ENCODE assay signal across 25 cellular contexts in genomic region chr3:32835943-32836342, GRCh38. TPM values are rescaled to one million over a fixed set of nuclear protein-coding genes. Genes with fewer than 3 reads are reported as not detected.
"Had no signal": no experiment of that assay in that cellular context is flagged by ENCODE, and none has a peak within 500 bp of the region (broad histone marks: within the 10 kb centered on the region; RNA-seq: fewer than 3 reads in every experiment).

No MANE protein-coding gene starts in this region.

- H3K27me3 ChIP-seq: right atrium auricular region, upper lobe of left lung had no signal

- H3K36me3 ChIP-seq: left ventricle myocardium inferior, right atrium auricular region, suprapubic skin, upper lobe of left lung had no signal

- H3K4me1 ChIP-seq: foreskin keratinocyte, left ventricle myocardium inferior, right atrium auricular region, suprapubic skin had no signal

- H3K36me3 Mint-ChIP-seq: activated naive CD4-positive, alpha-beta T cell treated with anti-CD3 and anti-CD28 coated beads, Interleukin-2, amount 50 U/mL, for 72 hours; brain; naive thymus-derived CD4-positive, alpha-beta T cell had no signal

- H3K9me3 ChIP-seq: left ventricle myocardium inferior, mucosa of descending colon, right atrium auricular region, suprapubic skin, upper lobe of left lung had no signal

- H3K4me3 Mint-ChIP-seq: activated CD4-positive, alpha-beta T cell treated with anti-CD3 and anti-CD28 coated beads, Interleukin-2, amount 10 ng/mL, durations not matched to agents 24 days and 14 days; activated CD8-positive, alpha-beta T cell treated with anti-CD3 and anti-CD28 coated beads, Interleukin-2, amount 10 ng/mL, durations not matched to agents 7 days and 5 days; activated T-cell treated with anti-CD3 and anti-CD28 coated beads, Interleukin-2, amount 50 U/mL, for 72 hours; central memory CD8-positive, alpha-beta T cell; naive thymus-derived CD4-positive, alpha-beta T cell; T-helper 2 cell treated with Interferon-gamma antibody and Interleukin-4, amounts not matched to agents 5 μg/mL and 100 μg/mL, for 36 hours had no signal

- ATAC-seq: activated CD8-positive, alpha-beta T cell treated with anti-CD3 and anti-CD28 coated beads, Interleukin-2, amount 10 ng/mL, durations not matched to agents 7 days and 5 days; activated naive CD4-positive, alpha-beta T cell treated with anti-CD3 and anti-CD28 coated beads, Interleukin-2, amount 50 U/mL, for 72 hours; activated T-cell treated with anti-CD3 and anti-CD28 coated beads, Interleukin-2, amount 50 U/mL, for 72 hours; foreskin keratinocyte; mucosa of descending colon; naive thymus-derived CD4-positive, alpha-beta T cell; stimulated activated naive CD8-positive, alpha-beta T cell treated with anti-CD3 and anti-CD28 coated beads, Interleukin-15, Interleukin-2, amounts not matched to agents 100 U/mL and 50 U/mL, for 24 hours had no signal

- DNase-seq: activated CD4-positive, alpha-beta T cell treated with anti-CD3 and anti-CD28 coated beads, Interleukin-2, amount 10 ng/mL, durations not matched to agents 24 days and 14 days; activated CD4-positive, CD25-positive, alpha-beta regulatory T cell; activated CD8-positive, alpha-beta memory T cell treated with anti-CD3 and anti-CD28 coated beads, Interleukin-2, amount 50 U/mL, for 4 hours; activated CD8-positive, alpha-beta T cell treated with anti-CD3 and anti-CD28 coated beads, Interleukin-2, amount 10 ng/mL, durations not matched to agents 7 days and 5 days; activated gamma-delta T cell; activated T-cell treated with anti-CD3 and anti-CD28 coated beads, Interleukin-2, amount 50 U/mL, for 72 hours; amniotic stem cell; cortex of kidney; effector memory CD4-positive, alpha-beta T cell; foreskin keratinocyte; head of caudate nucleus; left ventricle myocardium inferior; mucosa of descending colon; naive thymus-derived CD4-positive, alpha-beta T cell; occipital lobe; stimulated activated naive CD8-positive, alpha-beta T cell treated with anti-CD3 and anti-CD28 coated beads, Interleukin-15, Interleukin-2, amounts not matched to agents 100 U/mL and 50 U/mL, for 24 hours; upper lobe of left lung had no signal

- H3K27ac ChIP-seq: foreskin keratinocyte, left ventricle myocardium inferior, right atrium auricular region, skin epidermis, suprapubic skin, upper lobe of left lung had no signal

- H3K9me3 Mint-ChIP-seq: activated CD4-positive, alpha-beta T cell treated with anti-CD3 and anti-CD28 coated beads, Interleukin-2, amount 10 ng/mL, durations not matched to agents 24 days and 14 days; activated naive CD4-positive, alpha-beta T cell treated with anti-CD3 and anti-CD28 coated beads, Interleukin-2, amount 50 U/mL, for 72 hours; activated T-cell treated with anti-CD3 and anti-CD28 coated beads, Interleukin-2, amount 50 U/mL, for 72 hours; central memory CD8-positive, alpha-beta T cell; naive thymus-derived CD4-positive, alpha-beta T cell; T-helper 2 cell treated with Interferon-gamma antibody and Interleukin-4, amounts not matched to agents 5 μg/mL and 100 μg/mL, for 36 hours had no signal

- H3K27ac Mint-ChIP-seq: activated CD4-positive, alpha-beta T cell treated with anti-CD3 and anti-CD28 coated beads, Interleukin-2, amount 10 ng/mL, durations not matched to agents 24 days and 14 days; activated CD8-positive, alpha-beta T cell treated with anti-CD3 and anti-CD28 coated beads, Interleukin-2, amount 10 ng/mL, durations not matched to agents 7 days and 5 days; activated naive CD4-positive, alpha-beta T cell treated with anti-CD3 and anti-CD28 coated beads, Interleukin-2, amount 50 U/mL, for 72 hours; activated T-cell treated with anti-CD3 and anti-CD28 coated beads, Interleukin-2, amount 50 U/mL, for 72 hours; brain; naive thymus-derived CD4-positive, alpha-beta T cell; T-helper 2 cell treated with Interferon-gamma antibody and Interleukin-4, amounts not matched to agents 5 μg/mL and 100 μg/mL, for 36 hours had no signal

- H3K4me1 Mint-ChIP-seq: activated CD4-positive, alpha-beta T cell treated with anti-CD3 and anti-CD28 coated beads, Interleukin-2, amount 10 ng/mL, durations not matched to agents 24 days and 14 days; central memory CD8-positive, alpha-beta T cell; naive thymus-derived CD4-positive, alpha-beta T cell had no signal

- H3K4me3 ChIP-seq: left ventricle myocardium inferior, mucosa of descending colon, right atrium auricular region, skin epidermis, suprapubic skin, upper lobe of left lung had no signal

RNA-seq across cellular contexts. Expression of gene TRIM71, which starts 18.1 kb away (rescaled TPM):
- total RNA-seq: activated CD8-positive, alpha-beta T cell treated with anti-CD3 and anti-CD28 coated beads, Interleukin-2, amount 10 ng/mL, durations not matched to agents 7 days and 5 days; foreskin keratinocyte; left ventricle myocardium inferior; mucosa of descending colon; posterior vena cava; right atrium auricular region; suprapubic skin had no signal
- polyA plus RNA-seq: foreskin keratinocyte; naive thymus-derived CD4-positive, alpha-beta T cell had no signal
